ENCODE assay signal across 1 cellular context in genomic region chr19:54209748-54210494, GRCh38.
TF ChIP-seq lines count a peak whose summit lies in the region.

No MANE protein-coding gene starts in this region.

TF ChIP-seq in IMR-90, 13 proteins besides CTCF, POLR2A, EP300 and RAD21:
- TF ChIP-seq RFX5 (IDR thresholded peaks at IDR 0.05; ENCODE audit: low read depth, low read length) (no peak), MXI1 (IDR thresholded peaks at IDR 0.05; ENCODE audit: borderline replicate concordance, low read depth, low read length) (peak; percentile 66; the same call in 1 of the 2 replicates), MAFK (IDR thresholded peaks at IDR 0.05; ENCODE audit: low read depth, low read length) (no peak), NFE2L2 (IDR thresholded peaks at IDR 0.05; ENCODE audit: low read depth, low read length) (no peak), USF2 (IDR thresholded peaks at IDR 0.05; ENCODE audit: low read depth, low read length) (no peak), CHD1 (IDR thresholded peaks at IDR 0.05; ENCODE audit: low read depth, low read length) (no peak), MAZ (IDR thresholded peaks at IDR 0.05; ENCODE audit: borderline replicate concordance, low read depth, low read length) (peak; percentile 78; the same call in 1 of the 2 replicates), CEBPB (IDR thresholded peaks at IDR 0.05; ENCODE audit: low read depth, low read length) (peak; percentile 93), SMC3 (IDR thresholded peaks at IDR 0.05; ENCODE audit: low read depth, low read length) (no peak), FOS (IDR thresholded peaks at IDR 0.05; ENCODE audit: low read depth, low read length) (peak; percentile 36; the same call in 1 of the 2 replicates), BHLHE40 (IDR thresholded peaks at IDR 0.05; ENCODE audit: low read depth, low read length) (peak; percentile 66; the same call in 1 of the 2 replicates), RCOR1 (IDR thresholded peaks at IDR 0.05; ENCODE audit: insufficient replicate concordance, low read length) (peak; percentile 91)
- TF ChIP-seq, protein P1, sequence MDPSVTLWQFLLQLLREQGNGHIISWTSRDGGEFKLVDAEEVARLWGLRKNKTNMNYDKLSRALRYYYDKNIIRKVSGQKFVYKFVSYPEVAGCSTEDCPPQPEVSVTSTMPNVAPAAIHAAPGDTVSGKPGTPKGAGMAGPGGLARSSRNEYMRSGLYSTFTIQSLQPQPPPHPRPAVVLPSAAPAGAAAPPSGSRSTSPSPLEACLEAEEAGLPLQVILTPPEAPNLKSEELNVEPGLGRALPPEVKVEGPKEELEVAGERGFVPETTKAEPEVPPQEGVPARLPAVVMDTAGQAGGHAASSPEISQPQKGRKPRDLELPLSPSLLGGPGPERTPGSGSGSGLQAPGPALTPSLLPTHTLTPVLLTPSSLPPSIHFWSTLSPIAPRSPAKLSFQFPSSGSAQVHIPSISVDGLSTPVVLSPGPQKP (IDR thresholded peaks at IDR 0.05; ENCODE audit: borderline replicate concordance, low read depth, low read length), result no peak
